26 cellular contexts compared by ENCODE assay signal in the genomic region with DNA sequence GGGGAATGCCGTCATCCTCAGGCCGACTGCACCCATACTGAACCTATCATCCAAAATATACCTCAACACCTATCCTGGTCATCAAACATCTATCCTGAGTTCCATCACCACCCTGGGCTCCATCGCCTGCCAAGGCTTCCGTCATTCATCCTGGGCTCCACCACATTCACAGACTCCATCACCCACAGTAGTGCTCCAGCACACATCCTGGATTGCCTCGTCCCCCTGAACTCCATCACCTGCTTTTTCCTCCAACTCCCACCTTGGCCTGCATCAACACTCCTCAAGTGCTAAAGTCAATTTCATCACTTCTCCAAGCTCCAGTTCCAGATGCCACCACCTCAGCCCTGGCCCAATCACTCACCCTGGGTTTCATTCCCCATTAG. TPM values are rescaled to one million over a fixed set of nuclear protein-coding genes. Genes with fewer than 3 reads are reported as not detected.
DNase-seq lines count a peak whose midpoint lies in the region; ATAC-seq and TF ChIP-seq lines count a peak whose summit lies in the region.
"Had no signal": no experiment of that assay in that cellular context is flagged by ENCODE, and none has a peak within 500 bp of the region (broad histone marks: within the 10 kb centered on the region; RNA-seq: fewer than 3 reads in every experiment).

No MANE protein-coding gene starts in this region.

- peaks cover 0 to 3% (median 0%) of the 10 kb centered on the region in 3 experiments for H3K36me3 ChIP-seq in naive thymus-derived CD4-positive, alpha-beta T cell (ENCODE audit: control insufficient read depth in 2 of 3, insufficient read depth in 3 of 3, low read length in 3 of 3)
- H3K36me3 ChIP-seq: BE2C had no signal

- no peaks in the 10 kb centered on the region for H3K36me3 Mint-ChIP-seq in T-helper 2 cell treated with Interferon-gamma antibody and Interleukin-4, amounts not matched to agents 5 μg/mL and 100 μg/mL, for 36 hours (ENCODE audit: low read depth)
- no peaks in the 10 kb centered on the region for H3K36me3 Mint-ChIP-seq in WTC11
- H3K36me3 Mint-ChIP-seq in naive thymus-derived CD4-positive, alpha-beta T cell, result peaks cover 0 to 8% (median 0%) of the 10 kb centered on the region in 5 donors
- H3K36me3 Mint-ChIP-seq: activated naive CD4-positive, alpha-beta T cell treated with anti-CD3 and anti-CD28 coated beads, Interleukin-2, amount 50 U/mL, for 72 hours had no signal

- no peaks in the 10 kb centered on the region for H3K27me3 Mint-ChIP-seq in T-helper 2 cell treated with Interferon-gamma antibody and Interleukin-4, amounts not matched to agents 5 μg/mL and 100 μg/mL, for 36 hours (ENCODE audit: low read depth)
- peaks cover 56% of the 10 kb centered on the region for H3K27me3 Mint-ChIP-seq in WTC11 (ENCODE audit: low read depth)
- no peaks in the 10 kb centered on the region for H3K27me3 Mint-ChIP-seq in naive thymus-derived CD4-positive, alpha-beta T cell

- TF ChIP-seq CTCF in WTC11 (IDR thresholded peaks at IDR 0.05), result no peak
- TF ChIP-seq CTCF in GM20000 (IDR thresholded peaks at IDR 0.05; ENCODE audit: extremely low read depth, missing control alignments), result no peak

- H3K9me3 ChIP-seq in naive thymus-derived CD4-positive, alpha-beta T cell (ENCODE audit: control insufficient read depth in 2 of 3, low read length in 3 of 3), result no peaks in the 10 kb centered on the region
- H3K9me3 ChIP-seq: BE2C, right lobe of liver, upper lobe of right lung had no signal

- no peak overlapping the region for H3K4me3 Mint-ChIP-seq in T-helper 2 cell treated with Interferon-gamma antibody and Interleukin-4, amounts not matched to agents 5 μg/mL and 100 μg/mL, for 36 hours
- 0 out of 2 replicates have a peak overlapping the region, but pooled peaks have one; percentile 14 for H3K4me3 Mint-ChIP-seq in WTC11
- H3K4me3 Mint-ChIP-seq in naive thymus-derived CD4-positive, alpha-beta T cell, result peak overlapping the region; percentile 0 to 79 (median 51)

- no peak for ATAC-seq in WTC11
- ATAC-seq in naive thymus-derived CD4-positive, alpha-beta T cell, result no peak
- ATAC-seq: activated naive CD4-positive, alpha-beta T cell treated with anti-CD3 and anti-CD28 coated beads, Interleukin-2, amount 50 U/mL, for 72 hours; esophagus mucosa; right lobe of liver; upper lobe of right lung had no signal

- no peaks in the 10 kb centered on the region for H3K9me3 Mint-ChIP-seq in T-helper 2 cell treated with Interferon-gamma antibody and Interleukin-4, amounts not matched to agents 5 μg/mL and 100 μg/mL, for 36 hours
- no peaks in the 10 kb centered on the region for H3K9me3 Mint-ChIP-seq in WTC11
- peaks cover 0 to 3% (median 0%) of the 10 kb centered on the region in 11 donors for H3K9me3 Mint-ChIP-seq in naive thymus-derived CD4-positive, alpha-beta T cell
- H3K9me3 Mint-ChIP-seq: activated naive CD4-positive, alpha-beta T cell treated with anti-CD3 and anti-CD28 coated beads, Interleukin-2, amount 50 U/mL, for 72 hours had no signal

- no peak overlapping the region for H3K27ac ChIP-seq in naive thymus-derived CD4-positive, alpha-beta T cell (ENCODE audit: low read depth, low read length)
- H3K27ac ChIP-seq: 22Rv1, HL-60, parathyroid adenoma, right lobe of liver, upper lobe of right lung had no signal

- H3K27ac Mint-ChIP-seq in T-helper 2 cell treated with Interferon-gamma antibody and Interleukin-4, amounts not matched to agents 5 μg/mL and 100 μg/mL, for 36 hours, result peak overlapping the region; percentile 16
- H3K27ac Mint-ChIP-seq in WTC11, result no peak overlapping the region
- H3K27ac Mint-ChIP-seq in naive thymus-derived CD4-positive, alpha-beta T cell, result peak overlapping the region in 5 of 9 donors; percentile 3 to 90 (median 63)
- H3K27ac Mint-ChIP-seq: activated naive CD4-positive, alpha-beta T cell treated with anti-CD3 and anti-CD28 coated beads, Interleukin-2, amount 50 U/mL, for 72 hours had no signal

- CTCF ChIA-PET in WTC11 (lab: Charles Lee), result interaction anchor here (0.6 to 11.0 kb wide), 13 partner anchors 10 to 247 kb away, joined by 3 to 258 read pairs (median 31); a partner anchor contains a TSS
- CTCF ChIA-PET in naive thymus-derived CD4-positive, alpha-beta T cell (lab: Charles Lee), result interaction anchor here (0.6 to 5.0 kb wide), 11 partner anchors 7 to 63 kb away, joined by 3 to 44 read pairs (median 7); a partner anchor contains a TSS

- intact Hi-C loops in naive thymus-derived CD4-positive, alpha-beta T cell (cut with micrococcal nuclease), result no loop called here

- no peaks in the 10 kb centered on the region for H3K27me3 ChIP-seq in naive thymus-derived CD4-positive, alpha-beta T cell (ENCODE audit: control insufficient read depth in 2 of 2, insufficient read depth in 2 of 2, low read length in 2 of 2)
- H3K27me3 ChIP-seq: BE2C, right lobe of liver, upper lobe of right lung had no signal

- no peak for DNase-seq in T-helper 2 cell treated with Interferon-gamma antibody and Interleukin-4, amounts not matched to agents 5 μg/mL and 100 μg/mL, for 36 hours (ENCODE audit: low spot score)
- DNase-seq in T-helper 2 cell (no peak), WTC11 (ENCODE audit: low spot score) (no peak), GM20000 (ENCODE audit: low spot score) (no peak)
- no peak for DNase-seq in naive thymus-derived CD4-positive, alpha-beta T cell
- no peak for DNase-seq in activated CD4-positive, CD25-positive, alpha-beta regulatory T cell (lab: John Stamatoyannopoulos, UW)
- DNase-seq: activated CD4-positive, alpha-beta T cell treated with anti-CD3 and anti-CD28 coated beads, Interleukin-2, amount 50 U/mL, for 1 hour; activated T-cell treated with anti-CD3 and anti-CD28 coated beads, Interleukin-2, amount 50 U/mL, for 48 hours; BE2C; effector CD4-positive, alpha-beta T cell; EL; hypothalamus; NCI-H2171 treated with DMSO at 0.1 percent for 48 hours; NCI-H69; right lobe of liver; upper lobe of right lung had no signal

- POLR2A ChIA-PET in WTC11 (lab: Charles Lee), result no interaction called here
- POLR2A ChIA-PET in naive thymus-derived CD4-positive, alpha-beta T cell (lab: Charles Lee), result interaction anchor here (0.7 to 9.2 kb wide), 5 partner anchors 10 to 198 kb away, joined by 3 to 111 read pairs (median 7); a partner anchor contains a TSS

- H3K4me1 ChIP-seq in naive thymus-derived CD4-positive, alpha-beta T cell (ENCODE audit: control insufficient read depth in 2 of 2, insufficient read depth in 2 of 2, low read length in 2 of 2), result peaks cover 37 to 41% of the 10 kb centered on the region in 2 donors
- H3K4me1 ChIP-seq: BE2C, parathyroid adenoma, upper lobe of right lung had no signal

- H3K4me1 Mint-ChIP-seq in T-helper 2 cell treated with Interferon-gamma antibody and Interleukin-4, amounts not matched to agents 5 μg/mL and 100 μg/mL, for 36 hours (ENCODE audit: low read depth), result peaks cover 20% of the 10 kb centered on the region
- H3K4me1 Mint-ChIP-seq in WTC11, result peaks cover 17% of the 10 kb centered on the region
- peaks cover 23 to 56% (median 41%) of the 10 kb centered on the region in 7 donors for H3K4me1 Mint-ChIP-seq in naive thymus-derived CD4-positive, alpha-beta T cell

- no peak overlapping the region for H3K4me3 ChIP-seq in naive thymus-derived CD4-positive, alpha-beta T cell (ENCODE audit: low read length)
- H3K4me3 ChIP-seq: lung, right lobe of liver, upper lobe of right lung had no signal

TF ChIP-seq in WTC11, 78 proteins besides CTCF, POLR2A, EP300 and RAD21 (continues in another document):
- TF ChIP-seq, protein P1, sequence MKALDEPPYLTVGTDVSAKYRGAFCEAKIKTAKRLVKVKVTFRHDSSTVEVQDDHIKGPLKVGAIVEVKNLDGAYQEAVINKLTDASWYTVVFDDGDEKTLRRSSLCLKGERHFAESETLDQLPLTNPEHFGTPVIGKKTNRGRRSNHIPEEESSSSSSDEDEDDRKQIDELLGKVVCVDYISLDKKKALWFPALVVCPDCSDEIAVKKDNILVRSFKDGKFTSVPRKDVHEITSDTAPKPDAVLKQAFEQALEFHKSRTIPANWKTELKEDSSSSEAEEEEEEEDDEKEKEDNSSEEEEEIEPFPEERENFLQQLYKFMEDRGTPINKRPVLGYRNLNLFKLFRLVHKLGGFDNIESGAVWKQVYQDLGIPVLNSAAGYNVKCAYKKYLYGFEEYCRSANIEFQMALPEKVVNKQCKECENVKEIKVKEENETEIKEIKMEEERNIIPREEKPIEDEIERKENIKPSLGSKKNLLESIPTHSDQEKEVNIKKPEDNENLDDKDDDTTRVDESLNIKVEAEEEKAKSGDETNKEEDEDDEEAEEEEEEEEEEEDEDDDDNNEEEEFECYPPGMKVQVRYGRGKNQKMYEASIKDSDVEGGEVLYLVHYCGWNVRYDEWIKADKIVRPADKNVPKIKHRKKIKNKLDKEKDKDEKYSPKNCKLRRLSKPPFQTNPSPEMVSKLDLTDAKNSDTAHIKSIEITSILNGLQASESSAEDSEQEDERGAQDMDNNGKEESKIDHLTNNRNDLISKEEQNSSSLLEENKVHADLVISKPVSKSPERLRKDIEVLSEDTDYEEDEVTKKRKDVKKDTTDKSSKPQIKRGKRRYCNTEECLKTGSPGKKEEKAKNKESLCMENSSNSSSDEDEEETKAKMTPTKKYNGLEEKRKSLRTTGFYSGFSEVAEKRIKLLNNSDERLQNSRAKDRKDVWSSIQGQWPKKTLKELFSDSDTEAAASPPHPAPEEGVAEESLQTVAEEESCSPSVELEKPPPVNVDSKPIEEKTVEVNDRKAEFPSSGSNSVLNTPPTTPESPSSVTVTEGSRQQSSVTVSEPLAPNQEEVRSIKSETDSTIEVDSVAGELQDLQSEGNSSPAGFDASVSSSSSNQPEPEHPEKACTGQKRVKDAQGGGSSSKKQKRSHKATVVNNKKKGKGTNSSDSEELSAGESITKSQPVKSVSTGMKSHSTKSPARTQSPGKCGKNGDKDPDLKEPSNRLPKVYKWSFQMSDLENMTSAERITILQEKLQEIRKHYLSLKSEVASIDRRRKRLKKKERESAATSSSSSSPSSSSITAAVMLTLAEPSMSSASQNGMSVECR (CRISPR knock-in tag; IDR thresholded peaks at IDR 0.05; ENCODE audit: borderline replicate concordance), result no peak
- no peak for TF ChIP-seq MYBL2 (CRISPR knock-in tag; IDR thresholded peaks at IDR 0.05)

RNA-seq across cellular contexts. Expression of a gene that starts 7.8 kb away (rescaled TPM):
- total RNA-seq in WTC11 (2021), result 13.3 to 15.0 TPM (median 14.0 TPM) in 3 replicates
- 10 to 100 TPM; 13.0 to 17.0 (median 15.2) TPM for total RNA-seq in naive thymus-derived CD4-positive, alpha-beta T cell
- 1 to 10 TPM; 5.9 to 6.6 TPM for polyA plus RNA-seq in naive thymus-derived CD4-positive, alpha-beta T cell

RNA-seq across cellular contexts. Expression of a gene that starts 15.7 kb away (rescaled TPM):
- 0.98 to 1.6 TPM (median 1.3 TPM) in 3 replicates for total RNA-seq in WTC11 (2021)
- not detected for total RNA-seq in naive thymus-derived CD4-positive, alpha-beta T cell
- not detected for polyA plus RNA-seq in naive thymus-derived CD4-positive, alpha-beta T cell
- total RNA-seq: activated naive CD4-positive, alpha-beta T cell treated with anti-CD3 and anti-CD28 coated beads, Interleukin-2, amount 50 U/mL, for 72 hours; chondrocyte; frontal cortex had no signal
- polyA plus RNA-seq: keratinocyte had no signal

RNA-seq across cellular contexts. Expression of a gene that starts 17.1 kb away (rescaled TPM):
- 18.0 to 19.7 TPM (median 18.5 TPM) in 3 replicates for total RNA-seq in WTC11 (2021)
- total RNA-seq in naive thymus-derived CD4-positive, alpha-beta T cell, result 100 to 1,000 TPM; 107 to 172 (median 136) TPM
- polyA plus RNA-seq in naive thymus-derived CD4-positive, alpha-beta T cell, result 100 to 1,000 TPM in 1 of 2 donors, 10 to 100 TPM in 1; 93.0 to 105 TPM
- total RNA-seq: frontal cortex had no signal

RNA-seq across cellular contexts. Expression of a gene that starts 24.2 kb away (rescaled TPM):
- 3.0 to 5.5 TPM (median 4.3 TPM) in 3 replicates for total RNA-seq in WTC11 (2021)
- total RNA-seq in naive thymus-derived CD4-positive, alpha-beta T cell, result under 1 TPM in 1 of 5 experiments, not detected in 4; 0.24 TPM
- not detected for polyA plus RNA-seq in naive thymus-derived CD4-positive, alpha-beta T cell
- total RNA-seq: activated naive CD4-positive, alpha-beta T cell treated with anti-CD3 and anti-CD28 coated beads, Interleukin-2, amount 50 U/mL, for 72 hours; chondrocyte; frontal cortex; subcutaneous adipose tissue had no signal

RNA-seq across cellular contexts. Expression of a gene that starts 33.5 kb away (rescaled TPM):
- total RNA-seq in WTC11 (2021), result 7.8 to 12.4 TPM (median 7.8 TPM) in 3 replicates
- total RNA-seq in naive thymus-derived CD4-positive, alpha-beta T cell, result under 1 TPM in 3 of 5 experiments, not detected in 2; 0.24 to 0.93 (median 0.45) TPM
- polyA plus RNA-seq in naive thymus-derived CD4-positive, alpha-beta T cell, result under 1 TPM; 0.09 to 0.13 TPM
